Comparison of ENCODE assay signal across 1 cellular context in the genomic region with DNA sequence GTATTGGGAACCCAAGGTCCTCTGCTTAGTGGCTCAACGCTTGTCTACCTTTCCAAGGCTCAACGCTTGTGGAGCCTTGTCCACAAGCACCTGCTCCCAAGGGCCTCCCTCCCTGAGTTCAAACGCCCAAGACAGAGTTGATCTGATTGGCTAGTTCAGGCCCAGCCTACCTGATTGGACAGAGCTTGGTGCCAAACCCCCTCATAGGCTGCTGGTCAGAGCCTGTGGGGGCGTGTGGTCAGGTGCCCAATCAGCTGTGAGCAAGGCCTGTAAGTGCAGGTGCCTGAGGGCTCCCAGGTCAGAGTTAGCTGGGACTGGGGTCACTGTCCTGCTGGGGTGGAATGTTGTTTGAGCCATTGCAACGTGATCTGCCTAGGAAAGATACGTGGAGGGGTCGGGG.
TF ChIP-seq lines count a peak whose summit lies in the region.

No MANE protein-coding gene starts in this region.

TF ChIP-seq in HCT116, 20 proteins besides CTCF, POLR2A, EP300 and RAD21 (continued from another document):
- TF ChIP-seq, protein P1, sequence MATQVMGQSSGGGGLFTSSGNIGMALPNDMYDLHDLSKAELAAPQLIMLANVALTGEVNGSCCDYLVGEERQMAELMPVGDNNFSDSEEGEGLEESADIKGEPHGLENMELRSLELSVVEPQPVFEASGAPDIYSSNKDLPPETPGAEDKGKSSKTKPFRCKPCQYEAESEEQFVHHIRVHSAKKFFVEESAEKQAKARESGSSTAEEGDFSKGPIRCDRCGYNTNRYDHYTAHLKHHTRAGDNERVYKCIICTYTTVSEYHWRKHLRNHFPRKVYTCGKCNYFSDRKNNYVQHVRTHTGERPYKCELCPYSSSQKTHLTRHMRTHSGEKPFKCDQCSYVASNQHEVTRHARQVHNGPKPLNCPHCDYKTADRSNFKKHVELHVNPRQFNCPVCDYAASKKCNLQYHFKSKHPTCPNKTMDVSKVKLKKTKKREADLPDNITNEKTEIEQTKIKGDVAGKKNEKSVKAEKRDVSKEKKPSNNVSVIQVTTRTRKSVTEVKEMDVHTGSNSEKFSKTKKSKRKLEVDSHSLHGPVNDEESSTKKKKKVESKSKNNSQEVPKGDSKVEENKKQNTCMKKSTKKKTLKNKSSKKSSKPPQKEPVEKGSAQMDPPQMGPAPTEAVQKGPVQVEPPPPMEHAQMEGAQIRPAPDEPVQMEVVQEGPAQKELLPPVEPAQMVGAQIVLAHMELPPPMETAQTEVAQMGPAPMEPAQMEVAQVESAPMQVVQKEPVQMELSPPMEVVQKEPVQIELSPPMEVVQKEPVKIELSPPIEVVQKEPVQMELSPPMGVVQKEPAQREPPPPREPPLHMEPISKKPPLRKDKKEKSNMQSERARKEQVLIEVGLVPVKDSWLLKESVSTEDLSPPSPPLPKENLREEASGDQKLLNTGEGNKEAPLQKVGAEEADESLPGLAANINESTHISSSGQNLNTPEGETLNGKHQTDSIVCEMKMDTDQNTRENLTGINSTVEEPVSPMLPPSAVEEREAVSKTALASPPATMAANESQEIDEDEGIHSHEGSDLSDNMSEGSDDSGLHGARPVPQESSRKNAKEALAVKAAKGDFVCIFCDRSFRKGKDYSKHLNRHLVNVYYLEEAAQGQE (IDR thresholded peaks at IDR 0.05; ENCODE audit: low read depth) = no peak
- no peak for TF ChIP-seq POLR2AphosphoS5 (IDR thresholded peaks at IDR 0.05; ENCODE audit: low read depth, low read length)
- TF ChIP-seq JUND (IDR thresholded peaks at IDR 0.05) = no peak
- no peak for TF ChIP-seq YY1 (IDR thresholded peaks at IDR 0.05; ENCODE audit: extremely low read depth, insufficient replicate concordance, low read depth, low read length)
- TF ChIP-seq ZFX (IDR thresholded peaks at IDR 0.05) = no peak
- no peak for TF ChIP-seq SP1 (IDR thresholded peaks at IDR 0.05; ENCODE audit: low read depth)
- no peak for TF ChIP-seq ELF1 (IDR thresholded peaks at IDR 0.05; ENCODE audit: borderline replicate concordance, low read depth)
- TF ChIP-seq ZNF274 (IDR thresholded peaks at IDR 0.05; ENCODE audit: low read depth, low read length) = no peak
